In genomic region chr4:183723561-183724228, GRCh38 we compare ENCODE assay signal across 9 cellular contexts.
DNase-seq lines count a peak whose midpoint lies in the region; ATAC-seq and TF ChIP-seq lines count a peak whose summit lies in the region.
"Had no signal": no experiment of that assay in that cellular context is flagged by ENCODE, and none has a peak within 500 bp of the region (broad histone marks: within the 10 kb centered on the region; RNA-seq: fewer than 3 reads in every experiment).

No MANE protein-coding gene starts in this region.

- H3K4me1 ChIP-seq in Peyer's patch, result peaks cover 0 to 11% (median 2%) of the 10 kb centered on the region in 4 donors

- no peaks in the 10 kb centered on the region for H3K27me3 ChIP-seq in Peyer's patch

- intact Hi-C loops in activated B cell treated with CpG ODN at 0.5 μM for 24 hours (cut with micrococcal nuclease), result loop anchor here (2.0 kb wide), 1 partner anchor 219 kb away; the partner anchor contains the start of gene ING2

- H3K36me3 Mint-ChIP-seq in activated CD8-positive, alpha-beta memory T cell treated with anti-CD3 and anti-CD28 coated beads, Interleukin-2, amount 10 ng/mL, durations not matched to agents 7 days and 5 days, result no peaks in the 10 kb centered on the region
- no peaks in the 10 kb centered on the region for H3K36me3 Mint-ChIP-seq in activated B cell treated with CpG ODN at 0.5 μM for 24 hours (ENCODE audit: low read depth)
- no peaks in the 10 kb centered on the region for H3K36me3 Mint-ChIP-seq in glutamatergic neuron (ENCODE audit: unreplicated experiment)
- H3K36me3 Mint-ChIP-seq in stimulated activated memory B cell treated with anti-CD40 and anti-IgM and Interleukin-4, amounts not matched to agents 10 μg/mL and 1 μg/mL and 100 μg/mL, for 72 hours, result no peaks in the 10 kb centered on the region

- H3K9me3 Mint-ChIP-seq in activated CD8-positive, alpha-beta memory T cell treated with anti-CD3 and anti-CD28 coated beads, Interleukin-2, amount 10 ng/mL, durations not matched to agents 7 days and 5 days (ENCODE audit: low read depth), result no peaks in the 10 kb centered on the region
- H3K9me3 Mint-ChIP-seq in activated B cell treated with CpG ODN at 0.5 μM for 24 hours, result peaks cover 3% of the 10 kb centered on the region
- peaks cover 17% of the 10 kb centered on the region for H3K9me3 Mint-ChIP-seq in glutamatergic neuron (ENCODE audit: unreplicated experiment)
- peaks cover 7% of the 10 kb centered on the region for H3K9me3 Mint-ChIP-seq in stimulated activated memory B cell treated with anti-CD40 and anti-IgM and Interleukin-4, amounts not matched to agents 10 μg/mL and 1 μg/mL and 100 μg/mL, for 72 hours

- CTCF ChIA-PET in activated CD8-positive, alpha-beta memory T cell treated with anti-CD3 and anti-CD28 coated beads, Interleukin-2, amount 10 ng/mL, durations not matched to agents 7 days and 5 days (lab: Charles Lee), result no interaction called here
- CTCF ChIA-PET in activated B cell treated with CpG ODN at 0.5 μM for 24 hours (lab: Charles Lee), result no interaction called here

- H3K4me3 Mint-ChIP-seq in activated CD8-positive, alpha-beta memory T cell treated with anti-CD3 and anti-CD28 coated beads, Interleukin-2, amount 10 ng/mL, durations not matched to agents 7 days and 5 days, result peak overlapping the region; percentile 49
- H3K4me3 Mint-ChIP-seq in activated B cell treated with CpG ODN at 0.5 μM for 24 hours, result peak overlapping the region; percentile 71
- H3K4me3 Mint-ChIP-seq in glutamatergic neuron (ENCODE audit: unreplicated experiment), result peak overlapping the region; percentile 83
- H3K4me3 Mint-ChIP-seq in stimulated activated memory B cell treated with anti-CD40 and anti-IgM and Interleukin-4, amounts not matched to agents 10 μg/mL and 1 μg/mL and 100 μg/mL, for 72 hours, result peak overlapping the region; percentile 75

- no peaks in the 10 kb centered on the region for H3K36me3 ChIP-seq in Peyer's patch
- H3K36me3 ChIP-seq: WERI-Rb-1 had no signal

- no peaks in the 10 kb centered on the region for H3K9me3 ChIP-seq in Peyer's patch

- peaks cover 17% of the 10 kb centered on the region for H3K27me3 Mint-ChIP-seq in activated CD8-positive, alpha-beta memory T cell treated with anti-CD3 and anti-CD28 coated beads, Interleukin-2, amount 10 ng/mL, durations not matched to agents 7 days and 5 days
- peaks cover 8% of the 10 kb centered on the region for H3K27me3 Mint-ChIP-seq in activated B cell treated with CpG ODN at 0.5 μM for 24 hours
- H3K27me3 Mint-ChIP-seq in glutamatergic neuron (ENCODE audit: unreplicated experiment), result peaks cover 10% of the 10 kb centered on the region
- peaks cover 13% of the 10 kb centered on the region for H3K27me3 Mint-ChIP-seq in stimulated activated memory B cell treated with anti-CD40 and anti-IgM and Interleukin-4, amounts not matched to agents 10 μg/mL and 1 μg/mL and 100 μg/mL, for 72 hours

- ATAC-seq in activated CD8-positive, alpha-beta memory T cell treated with anti-CD3 and anti-CD28 coated beads, Interleukin-2, amount 10 ng/mL, durations not matched to agents 7 days and 5 days, result no peak
- no peak for ATAC-seq in activated B cell treated with CpG ODN at 0.5 μM for 24 hours (ENCODE audit: low read depth)
- no peak for ATAC-seq in stimulated activated memory B cell treated with anti-CD40 and anti-IgM and Interleukin-4, amounts not matched to agents 10 μg/mL and 1 μg/mL and 100 μg/mL, for 72 hours

- peak overlapping the region in 1 of 4 donors; percentile 55 for H3K4me3 ChIP-seq in Peyer's patch

- peak overlapping the region in 2 of 4 donors; percentile 67 to 72 for H3K27ac ChIP-seq in Peyer's patch

- no peak overlapping the region for H3K27ac Mint-ChIP-seq in activated CD8-positive, alpha-beta memory T cell treated with anti-CD3 and anti-CD28 coated beads, Interleukin-2, amount 10 ng/mL, durations not matched to agents 7 days and 5 days
- H3K27ac Mint-ChIP-seq in activated B cell treated with CpG ODN at 0.5 μM for 24 hours (peak overlapping the region; percentile 30), glutamatergic neuron (ENCODE audit: unreplicated experiment) (peak overlapping the region; percentile 86)
- peak overlapping the region; percentile 57 for H3K27ac Mint-ChIP-seq in stimulated activated memory B cell treated with anti-CD40 and anti-IgM and Interleukin-4, amounts not matched to agents 10 μg/mL and 1 μg/mL and 100 μg/mL, for 72 hours

- H3K4me1 Mint-ChIP-seq in activated CD8-positive, alpha-beta memory T cell treated with anti-CD3 and anti-CD28 coated beads, Interleukin-2, amount 10 ng/mL, durations not matched to agents 7 days and 5 days, result peaks cover 13% of the 10 kb centered on the region
- H3K4me1 Mint-ChIP-seq in activated B cell treated with CpG ODN at 0.5 μM for 24 hours (peaks cover 12% of the 10 kb centered on the region), glutamatergic neuron (ENCODE audit: low read depth, unreplicated experiment) (peaks cover 8% of the 10 kb centered on the region)
- peaks cover 15% of the 10 kb centered on the region for H3K4me1 Mint-ChIP-seq in stimulated activated memory B cell treated with anti-CD40 and anti-IgM and Interleukin-4, amounts not matched to agents 10 μg/mL and 1 μg/mL and 100 μg/mL, for 72 hours

- DNase-seq in activated CD8-positive, alpha-beta memory T cell treated with anti-CD3 and anti-CD28 coated beads, Interleukin-2, amount 10 ng/mL, durations not matched to agents 7 days and 5 days, result no peak
- no peak for DNase-seq in activated CD8-positive, alpha-beta memory T cell treated with anti-CD3 and anti-CD28 coated beads, Interleukin-2, amount 50 U/mL, for 4 hours
- DNase-seq in activated B cell treated with CpG ODN at 0.5 μM for 24 hours (no peak), glutamatergic neuron (no peak), Peyer's patch (no peak), medulla oblongata (ENCODE audit: extremely low spot score) (no peak), NCI-H774 (lab: John Stamatoyannopoulos, UW) (no peak)
- DNase-seq: WERI-Rb-1 had no signal

- TF ChIP-seq POLR2A in Peyer's patch (IDR thresholded peaks at IDR 0.05), result no peak

- POLR2A ChIA-PET in activated B cell treated with CpG ODN at 0.5 μM for 24 hours (lab: Charles Lee), result no interaction called here

- no peak for TF ChIP-seq CTCF in activated B cell treated with CpG ODN at 0.5 μM for 24 hours (IDR thresholded peaks at IDR 0.05)
- no peak for TF ChIP-seq CTCF in glutamatergic neuron (IDR thresholded peaks at IDR 0.05; ENCODE audit: partially characterized antibody, unreplicated experiment)
- TF ChIP-seq CTCF in Peyer's patch (IDR thresholded peaks at IDR 0.05), result no peak
